ENCODE assay signal across 8 cellular contexts in genomic region chr19:58575183-58576041, GRCh38. TPM values are rescaled to one million over a fixed set of nuclear protein-coding genes. Genes with fewer than 3 reads are reported as not detected.
DNase-seq lines count a peak whose midpoint lies in the region; TF ChIP-seq lines count a peak whose summit lies in the region.

No MANE protein-coding gene starts in this region.

- H4K5ac ChIP-seq in H9 (ENCODE audit: insufficient read length, low read depth, low read length) = no peak overlapping the region

- no peak overlapping the region for H4K8ac ChIP-seq in H9 (replicated peaks; ENCODE audit: insufficient read length, low read depth, low read length)

- no peak overlapping the region for H2BK120ac ChIP-seq in H9 (ENCODE audit: low read depth, low read length, poor library complexity, severe bottlenecking)

- H3K23ac ChIP-seq in H9 (ENCODE audit: insufficient read length, low read depth, low read length) = no peak overlapping the region

- DNase-seq in GM03348 (ENCODE audit: low spot score) (peak; percentile 92), H9 (peak; percentile 91), NAMALWA (ENCODE audit: low spot score) (peak; percentile 91), glomerular visceral epithelial cell (ENCODE audit: extremely low spot score) (peak; percentile 91), pons (ENCODE audit: low spot score) (peak; percentile 88), GF-D8 (lab: John Stamatoyannopoulos, UW) (no peak), T1000 (lab: John Stamatoyannopoulos, UW) (no peak)
- DNase-seq in activated effector memory CD4-positive, alpha-beta T cell treated with anti-CD3 and anti-CD28 coated beads, Interleukin-2, amount 50 U/mL, for 16 hours = peak; percentile 92

- peak overlapping the region; percentile 91; the same call in 1 of the 2 replicates for H3K14ac ChIP-seq in H9 (ENCODE audit: insufficient read depth, low read length)

- no peak overlapping the region for H2BK20ac ChIP-seq in H9 (ENCODE audit: low read depth, low read length, poor library complexity, severe bottlenecking)

- no peaks in the 10 kb centered on the region; the same call in 1 of the 2 replicates for H3K4me1 ChIP-seq in H9 (ENCODE audit: insufficient read depth, low read length)

- H4K20me1 ChIP-seq in H9 (ENCODE audit: control insufficient read depth, insufficient read depth, insufficient read length) = no peaks in the 10 kb centered on the region

- peak overlapping the region; percentile 60 for H3K9ac ChIP-seq in H9 (ENCODE audit: extremely low read depth, insufficient read length, low read length)

- H2BK15ac ChIP-seq in H9 (ENCODE audit: low read depth, low read length) = no peak overlapping the region

- H2AFZ ChIP-seq in H9 (ENCODE audit: low read length) = no peak overlapping the region

- peak overlapping the region; percentile 94 to 96 for H3K4me3 Mint-ChIP-seq in H9

- H3K4ac ChIP-seq in H9 (ENCODE audit: low read depth, low read length) = no peak overlapping the region

- no peak overlapping the region for H3K27ac ChIP-seq in H9 (ENCODE audit: insufficient read length, low read depth, low read length)

- peaks cover 2% of the 10 kb centered on the region; the same call in 1 of the 2 replicates for H3K27me3 Mint-ChIP-seq in H9 (ENCODE audit: low read depth)

- H4K91ac ChIP-seq in H9 (ENCODE audit: insufficient read length, low read depth, low read length) = no peak overlapping the region

- H3K27ac Mint-ChIP-seq in H9 = peak overlapping the region; percentile 71 to 91 (median 85); a peak in 6 of 7 replicates

- H3K18ac ChIP-seq in H9 (ENCODE audit: insufficient read length, low read depth, low read length) = peak overlapping the region; percentile 92

- H2BK5ac ChIP-seq in H9 (ENCODE audit: insufficient read length, low read length) = no peak overlapping the region

- H3K23me2 ChIP-seq in H9 (ENCODE audit: insufficient read length, low read depth, low read length, poor library complexity, severe bottlenecking) = peaks cover 9% of the 10 kb centered on the region

- H3K9me3 Mint-ChIP-seq in H9 = no peaks in the 10 kb centered on the region; a peak in 2 of 5 replicates

- H3K4me1 Mint-ChIP-seq in H9 = peaks cover 17 to 26% of the 10 kb centered on the region in 2 experiments

- no peaks in the 10 kb centered on the region for H3K27me3 ChIP-seq in H9 (ENCODE audit: insufficient read depth, low read length)

- H3T11ph ChIP-seq in H9 (ENCODE audit: low read length) = no peak overlapping the region

- no peak overlapping the region for H2BK12ac ChIP-seq in H9 (ENCODE audit: insufficient read length, low read depth, low read length)

- H3K9me3 ChIP-seq in H9 (ENCODE audit: control insufficient read depth, low read depth, low read length) = no peaks in the 10 kb centered on the region

- no peak overlapping the region for H2AK5ac ChIP-seq in H9 (ENCODE audit: insufficient read length, low read length)

- peaks cover 0 to 7% (median 3%) of the 10 kb centered on the region in 3 experiments; a peak in 4 of 7 replicates for H3K36me3 Mint-ChIP-seq in H9 (ENCODE audit: insufficient read depth in 1 of 3, low read depth in 3 of 3)

- no peaks in the 10 kb centered on the region for H3K79me1 ChIP-seq in H9 (ENCODE audit: insufficient read depth, low read depth, low read length, poor library complexity, severe bottlenecking)

- no CpG with 5 or more reads among the region's 66 CpGs for WGBS in H9 (ENCODE audit: extremely low coverage, insufficient read length, low lambda C conversion rate)

- peak overlapping the region; percentile 86 for H3K4me2 ChIP-seq in H9 (ENCODE audit: insufficient read depth, insufficient read length, low read length)

- TF ChIP-seq CTCF in H9 (conservative IDR thresholded peaks at IDR 0.05) = no peak

- no peak overlapping the region for H3K56ac ChIP-seq in H9 (ENCODE audit: insufficient read length, low read depth, low read length)

- no peaks in the 10 kb centered on the region for H3K79me2 ChIP-seq in H9 (ENCODE audit: insufficient read depth, low read length)

RNA-seq across cellular contexts. Expression of gene MZF1, which starts 2.3 kb away (rescaled TPM):
- total RNA-seq in H9 (2021) = 23.6 and 24.2 TPM in 2 replicates

RNA-seq across cellular contexts. Expression of gene UBE2M, which starts 17.0 kb away (rescaled TPM):
- 127 and 136 TPM in 2 replicates for total RNA-seq in H9 (2021)

RNA-seq across cellular contexts. Expression of gene CHMP2A, which starts 20.5 kb away (rescaled TPM):
- total RNA-seq in H9 (2021) = 105 and 109 TPM in 2 replicates

RNA-seq across cellular contexts. Expression of gene TRIM28, which starts 31.5 kb away (rescaled TPM):
- total RNA-seq in H9 (2021) = 1,058 and 1,084 TPM in 2 replicates

RNA-seq across cellular contexts. Expression of gene ZBTB45, which starts 55.8 kb away (rescaled TPM):
- total RNA-seq in H9 (2021) = 18.7 and 18.8 TPM in 2 replicates

Comparison
In these comparisons a context has a peak if more than half of its experiments do, and no peak if none do; other contexts are left out.
1. DNase-seq: peak in GM03348 (single experiment), H9 (single experiment), NAMALWA (single experiment), activated effector memory CD4-positive, alpha-beta T cell treated with anti-CD3 and anti-CD28 coated beads, Interleukin-2, amount 50 U/mL, for 16 hours (single experiment), glomerular visceral epithelial cell (single experiment) and pons (single experiment); none in GF-D8 (single experiment) and T1000 (single experiment).